Comparison of ENCODE assay signal across 26 cellular contexts in the genomic region with DNA sequence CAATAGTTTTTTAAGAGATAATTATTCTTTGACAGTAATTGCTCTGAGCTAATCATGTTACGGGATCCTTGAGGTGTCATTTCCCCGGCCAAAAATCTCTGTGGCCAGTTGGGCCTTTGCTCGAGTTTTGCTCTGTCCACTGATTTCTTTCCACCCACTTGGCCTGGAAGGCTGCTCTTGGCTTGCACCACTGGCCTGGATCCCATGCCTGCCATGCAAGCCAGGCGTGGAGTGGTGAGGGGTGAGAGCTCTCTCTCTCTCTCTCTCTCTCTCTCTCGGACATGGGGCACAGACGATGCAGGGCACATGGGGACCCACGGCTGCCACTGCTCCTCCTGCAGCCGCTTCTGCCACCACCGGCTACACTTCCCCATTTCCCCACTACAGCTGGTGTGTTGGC.
"Had no signal": no experiment of that assay in that cellular context is flagged by ENCODE, and none has a peak within 500 bp of the region (broad histone marks: within the 10 kb centered on the region; RNA-seq: fewer than 3 reads in every experiment).

No MANE protein-coding gene starts in this region.

- H3K4me1 Mint-ChIP-seq: central memory CD8-positive, alpha-beta T cell; endodermal cell; naive thymus-derived CD8-positive, alpha-beta T cell; nephron progenitor cell; stimulated activated effector memory CD8-positive, alpha-beta T cell treated with anti-CD3 and anti-CD28 coated beads, Interleukin-12 subunit alpha, Interleukin-12 subunit beta, amount 100 ng/mL, for 72 hours had no signal

- H3K27ac Mint-ChIP-seq: dendritic cell treated with granulocyte-macrophage colony-stimulating factor and Interleukin-4, amounts not matched to agents 40 ng/mL and 50 ng/mL, for 4 days; endodermal cell; naive thymus-derived CD8-positive, alpha-beta T cell; nephron progenitor cell; stimulated activated effector memory CD8-positive, alpha-beta T cell treated with anti-CD3 and anti-CD28 coated beads, Interleukin-12 subunit alpha, Interleukin-12 subunit beta, amount 100 ng/mL, for 72 hours; type B pancreatic cell had no signal

- DNase-seq: colonic mucosa; effector CD8-positive, alpha-beta T cell; endodermal cell; foreskin fibroblast; gastrocnemius medialis; heart right ventricle; left colon; mesendoderm; naive thymus-derived CD8-positive, alpha-beta T cell; nephron progenitor cell; occipital lobe; ovary; psoas muscle; sigmoid colon; stimulated activated CD4-positive, alpha-beta T cell treated with anti-CD3 and anti-CD28 coated beads, Interleukin-2, amount 100 ng/mL, for 24 hours; stimulated activated CD4-positive, alpha-beta T cell treated with anti-CD3 and anti-CD28 coated beads, Interleukin-4, amount 100 ng/mL, for 24 hours; stimulated activated naive CD4-positive, alpha-beta T cell treated with Interleukin-2 at 50 U/mL for 16 hours; stomach; thyroid gland had no signal

- H3K9me3 Mint-ChIP-seq: dendritic cell treated with granulocyte-macrophage colony-stimulating factor and Interleukin-4, amounts not matched to agents 40 ng/mL and 50 ng/mL, for 4 days; nephron progenitor cell; type B pancreatic cell had no signal

- H3K27ac ChIP-seq: colonic mucosa, epithelial cell of prostate, gastrocnemius medialis, heart right ventricle, ovary, psoas muscle, sigmoid colon, stomach, thyroid gland had no signal

- H3K36me3 ChIP-seq: colonic mucosa, gastrocnemius medialis, heart right ventricle, ovary, sigmoid colon, stomach, thyroid gland had no signal

- H3K36me3 Mint-ChIP-seq: naive thymus-derived CD8-positive, alpha-beta T cell; stimulated activated effector memory CD8-positive, alpha-beta T cell treated with anti-CD3 and anti-CD28 coated beads, Interleukin-12 subunit alpha, Interleukin-12 subunit beta, amount 100 ng/mL, for 72 hours; type B pancreatic cell had no signal

- H3K4me3 Mint-ChIP-seq: central memory CD8-positive, alpha-beta T cell; dendritic cell treated with granulocyte-macrophage colony-stimulating factor and Interleukin-4, amounts not matched to agents 40 ng/mL and 50 ng/mL, for 4 days; endodermal cell; naive thymus-derived CD8-positive, alpha-beta T cell; nephron progenitor cell; stimulated activated effector memory CD8-positive, alpha-beta T cell treated with anti-CD3 and anti-CD28 coated beads, Interleukin-12 subunit alpha, Interleukin-12 subunit beta, amount 100 ng/mL, for 72 hours; type B pancreatic cell had no signal

- H3K4me3 ChIP-seq: colonic mucosa, gastrocnemius medialis, heart right ventricle, lung, ovary, psoas muscle, sigmoid colon, stomach, thyroid gland had no signal

- H3K9me3 ChIP-seq: colonic mucosa, gastrocnemius medialis, heart right ventricle, ovary, psoas muscle, sigmoid colon, stomach, thyroid gland had no signal

- H3K27me3 ChIP-seq: colonic mucosa, gastrocnemius medialis, heart right ventricle, ovary, sigmoid colon, stomach, thyroid gland had no signal

- H3K27me3 Mint-ChIP-seq: central memory CD8-positive, alpha-beta T cell; dendritic cell treated with granulocyte-macrophage colony-stimulating factor and Interleukin-4, amounts not matched to agents 40 ng/mL and 50 ng/mL, for 4 days; naive thymus-derived CD8-positive, alpha-beta T cell; type B pancreatic cell had no signal

- H3K4me1 ChIP-seq: colonic mucosa, gastrocnemius medialis, heart right ventricle, psoas muscle, sigmoid colon, stomach, thyroid gland had no signal

- ATAC-seq: esophagus mucosa; gastrocnemius medialis; left colon; naive thymus-derived CD8-positive, alpha-beta T cell; psoas muscle; stimulated activated effector memory CD8-positive, alpha-beta T cell treated with anti-CD3 and anti-CD28 coated beads, Interleukin-12 subunit alpha, Interleukin-12 subunit beta, amount 100 ng/mL, for 72 hours had no signal
